Comparison of ENCODE assay signal across 5 cellular contexts in genomic region chr12:54986773-54987172, GRCh38. TPM values are rescaled to one million over a fixed set of nuclear protein-coding genes. Genes with fewer than 3 reads are reported as not detected.
"Had no signal": no experiment of that assay in that cellular context is flagged by ENCODE, and none has a peak within 500 bp of the region (broad histone marks: within the 10 kb centered on the region; RNA-seq: fewer than 3 reads in every experiment).

No MANE protein-coding gene starts in this region.

RNA-seq across cellular contexts. Expression of gene TESPA1, which starts 2.2 kb away (rescaled TPM):
- total RNA-seq: MCF 10A, PC-9, SK-MEL-5 had no signal

RNA-seq across cellular contexts. Expression of gene NEUROD4, which starts 33.0 kb away (rescaled TPM):
- total RNA-seq: astrocyte; MCF 10A; PC-9; SK-MEL-5; T-helper 2 cell treated with Interferon-gamma antibody and Interleukin-4, amounts not matched to agents 100 ng/mL and 5 ng/mL, for 36 hours had no signal
